18 cellular contexts compared by ENCODE assay signal in genomic region chr14:99872786-99873440, GRCh38.
DNase-seq lines count a peak whose midpoint lies in the region; ATAC-seq and TF ChIP-seq lines count a peak whose summit lies in the region.
"Had no signal": no experiment of that assay in that cellular context is flagged by ENCODE, and none has a peak within 500 bp of the region (broad histone marks: within the 10 kb centered on the region; RNA-seq: fewer than 3 reads in every experiment).

No MANE protein-coding gene starts in this region.

- H3K27me3 Mint-ChIP-seq in type B pancreatic cell, result no peaks in the 10 kb centered on the region

- no peaks in the 10 kb centered on the region for H3K27me3 ChIP-seq in lung (ENCODE audit: control insufficient read depth, insufficient read depth)
- H3K27me3 ChIP-seq: suprapubic skin had no signal

- 77 to 83% methylated on average over 6 of the region's 6 CpGs for WGBS in lung, 2 donors

- H3K27ac ChIP-seq in lung (ENCODE audit: low read depth in 1 of 2, low read length in 1 of 2), result no peak overlapping the region
- H3K27ac ChIP-seq: neutrophil, suprapubic skin had no signal

- in situ Hi-C loops in astrocyte of the spinal cord (cut with HindIII; ENCODE audit: low sequenced_read_pairs), result loop anchor here (10.0 kb wide), 1 partner anchor 48 kb away; no protein-coding TSS in a partner anchor

- H3K27ac Mint-ChIP-seq in type B pancreatic cell, result no peak overlapping the region
- H3K27ac Mint-ChIP-seq: activated naive CD4-positive, alpha-beta T cell treated with anti-CD3 and anti-CD28 coated beads, Interleukin-2, amount 10 ng/mL, durations not matched to agents 7 days and 5 days; B cell had no signal

- H3K4me3 Mint-ChIP-seq in type B pancreatic cell, result no peak overlapping the region
- H3K4me3 Mint-ChIP-seq: activated naive CD4-positive, alpha-beta T cell treated with anti-CD3 and anti-CD28 coated beads, Interleukin-2, amount 10 ng/mL, durations not matched to agents 7 days and 5 days; B cell; central memory CD8-positive, alpha-beta T cell had no signal

- no peaks in the 10 kb centered on the region for H3K36me3 ChIP-seq in lung (ENCODE audit: control insufficient read depth in 2 of 2, insufficient read depth in 2 of 2, low read length in 2 of 2)
- H3K36me3 ChIP-seq: neutrophil, suprapubic skin had no signal

- H3K4me3 ChIP-seq in astrocyte of the spinal cord (ENCODE audit: low read depth, low read length) (no peak overlapping the region), lung (no peak overlapping the region)
- H3K4me3 ChIP-seq: suprapubic skin had no signal

- TF ChIP-seq CTCF in astrocyte of the spinal cord (IDR thresholded peaks at IDR 0.05; ENCODE audit: low read depth, low read length), result no peak
- TF ChIP-seq CTCF in lung (IDR thresholded peaks at IDR 0.05; ENCODE audit: control extremely low read depth, extremely low read depth), result no peak
- no peak for TF ChIP-seq CTCF in type B pancreatic cell (conservative IDR thresholded peaks at IDR 0.05)

- H3K36me3 Mint-ChIP-seq in type B pancreatic cell, result peaks cover 23% of the 10 kb centered on the region
- H3K36me3 Mint-ChIP-seq: activated naive CD4-positive, alpha-beta T cell treated with anti-CD3 and anti-CD28 coated beads, Interleukin-2, amount 10 ng/mL, durations not matched to agents 7 days and 5 days had no signal

- ATAC-seq in lung (ENCODE audit: insufficient read depth, low FRiP score) (no peak), HG02852 (IDR thresholded peaks at IDR 0.05; ENCODE audit: unreplicated experiment) (no peak)
- ATAC-seq: HCT116 had no signal

- DNase-seq in Daoy (ENCODE audit: low read depth) (peak; percentile 28), NCI-H1092 treated with DMSO at 0.1 percent for 48 hours (lab: John Stamatoyannopoulos, UW) (peak; percentile 21), astrocyte of the spinal cord (ENCODE audit: low read depth, low spot score) (peak; percentile 33), lung (ENCODE audit: low spot score) (peak; percentile 14), NCI-H2029 treated with DMSO at 0.1 percent for 48 hours (lab: John Stamatoyannopoulos, UW) (no peak), type B pancreatic cell (ENCODE audit: extremely low spot score, unreplicated experiment) (no peak), MV-4-11 (lab: John Stamatoyannopoulos, UW) (no peak)
- DNase-seq: activated CD8-positive, alpha-beta memory T cell treated with anti-CD3 and anti-CD28 coated beads, Interleukin-2, amount 50 U/mL, for 4 hours; activated naive CD4-positive, alpha-beta T cell treated with anti-CD3 and anti-CD28 coated beads, Interleukin-2, amount 10 ng/mL, durations not matched to agents 7 days and 5 days; DMS53; NCI-H2107; OCI-M1 had no signal

- H3K4me1 ChIP-seq in lung (ENCODE audit: control insufficient read depth in 2 of 2, insufficient read depth in 2 of 2, low read length in 2 of 2), result peaks cover 0 to 2% of the 10 kb centered on the region in 2 donors

- peaks cover 44% of the 10 kb centered on the region for H3K4me1 Mint-ChIP-seq in type B pancreatic cell (ENCODE audit: unreplicated experiment)
- H3K4me1 Mint-ChIP-seq: activated naive CD4-positive, alpha-beta T cell treated with anti-CD3 and anti-CD28 coated beads, Interleukin-2, amount 10 ng/mL, durations not matched to agents 7 days and 5 days; B cell; central memory CD8-positive, alpha-beta T cell had no signal

- no peaks in the 10 kb centered on the region for H3K9me3 Mint-ChIP-seq in type B pancreatic cell
- H3K9me3 Mint-ChIP-seq: activated naive CD4-positive, alpha-beta T cell treated with anti-CD3 and anti-CD28 coated beads, Interleukin-2, amount 10 ng/mL, durations not matched to agents 7 days and 5 days; central memory CD8-positive, alpha-beta T cell had no signal

- peaks cover 0 to 5% of the 10 kb centered on the region in 2 donors for H3K9me3 ChIP-seq in lung (ENCODE audit: control insufficient read depth in 2 of 2, insufficient read depth in 1 of 2, low read length in 1 of 2)
- H3K9me3 ChIP-seq: neutrophil, suprapubic skin had no signal

Comparison
In these comparisons a context has a peak if more than half of its experiments do, and no peak if none do; other contexts are left out.
1. DNase-seq: peak in Daoy (single experiment), NCI-H1092 treated with DMSO at 0.1 percent for 48 hours (single experiment), astrocyte of the spinal cord (single experiment) and lung (single experiment); none in NCI-H2029 treated with DMSO at 0.1 percent for 48 hours (single experiment), type B pancreatic cell (single experiment) and MV-4-11 (single experiment).